1 cellular context compared by ENCODE assay signal in the genomic region with DNA sequence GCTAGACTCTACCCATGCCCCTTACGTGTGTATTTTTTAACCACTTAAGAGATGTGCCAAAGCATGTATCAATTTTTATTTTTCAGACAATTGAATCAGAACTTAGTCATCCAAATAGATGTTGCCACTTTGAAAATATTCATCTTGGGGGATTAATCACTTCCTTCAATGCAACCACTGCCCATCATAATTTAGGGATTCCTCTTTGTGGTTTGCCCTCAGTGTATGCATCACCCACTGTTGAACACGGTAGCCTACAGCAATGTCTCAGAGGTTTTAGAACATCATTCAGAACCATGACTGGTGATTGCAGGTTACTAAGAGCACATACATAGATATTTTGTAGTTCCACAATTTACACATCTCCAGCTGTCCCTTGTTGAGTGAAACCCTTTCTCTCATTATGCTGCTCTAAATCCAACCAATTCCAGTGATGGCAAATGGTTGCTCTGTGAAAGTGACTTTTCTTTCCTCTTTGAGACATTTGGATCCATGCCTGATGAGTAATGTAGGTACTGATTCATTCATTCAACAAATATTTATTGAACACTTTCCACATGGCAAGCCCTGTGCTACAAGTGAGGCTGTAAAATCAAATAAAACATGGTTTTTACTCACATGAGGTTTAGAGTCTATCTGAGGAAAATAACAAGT.
TF ChIP-seq lines count a peak whose summit lies in the region.

No MANE protein-coding gene starts in this region.

TF ChIP-seq in A549, 52 proteins besides CTCF, POLR2A, EP300 and RAD21 (continued from another document):
- TF ChIP-seq, protein P1, sequence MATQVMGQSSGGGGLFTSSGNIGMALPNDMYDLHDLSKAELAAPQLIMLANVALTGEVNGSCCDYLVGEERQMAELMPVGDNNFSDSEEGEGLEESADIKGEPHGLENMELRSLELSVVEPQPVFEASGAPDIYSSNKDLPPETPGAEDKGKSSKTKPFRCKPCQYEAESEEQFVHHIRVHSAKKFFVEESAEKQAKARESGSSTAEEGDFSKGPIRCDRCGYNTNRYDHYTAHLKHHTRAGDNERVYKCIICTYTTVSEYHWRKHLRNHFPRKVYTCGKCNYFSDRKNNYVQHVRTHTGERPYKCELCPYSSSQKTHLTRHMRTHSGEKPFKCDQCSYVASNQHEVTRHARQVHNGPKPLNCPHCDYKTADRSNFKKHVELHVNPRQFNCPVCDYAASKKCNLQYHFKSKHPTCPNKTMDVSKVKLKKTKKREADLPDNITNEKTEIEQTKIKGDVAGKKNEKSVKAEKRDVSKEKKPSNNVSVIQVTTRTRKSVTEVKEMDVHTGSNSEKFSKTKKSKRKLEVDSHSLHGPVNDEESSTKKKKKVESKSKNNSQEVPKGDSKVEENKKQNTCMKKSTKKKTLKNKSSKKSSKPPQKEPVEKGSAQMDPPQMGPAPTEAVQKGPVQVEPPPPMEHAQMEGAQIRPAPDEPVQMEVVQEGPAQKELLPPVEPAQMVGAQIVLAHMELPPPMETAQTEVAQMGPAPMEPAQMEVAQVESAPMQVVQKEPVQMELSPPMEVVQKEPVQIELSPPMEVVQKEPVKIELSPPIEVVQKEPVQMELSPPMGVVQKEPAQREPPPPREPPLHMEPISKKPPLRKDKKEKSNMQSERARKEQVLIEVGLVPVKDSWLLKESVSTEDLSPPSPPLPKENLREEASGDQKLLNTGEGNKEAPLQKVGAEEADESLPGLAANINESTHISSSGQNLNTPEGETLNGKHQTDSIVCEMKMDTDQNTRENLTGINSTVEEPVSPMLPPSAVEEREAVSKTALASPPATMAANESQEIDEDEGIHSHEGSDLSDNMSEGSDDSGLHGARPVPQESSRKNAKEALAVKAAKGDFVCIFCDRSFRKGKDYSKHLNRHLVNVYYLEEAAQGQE (IDR thresholded peaks at IDR 0.05) = no peak
- TF ChIP-seq JUNB (IDR thresholded peaks at IDR 0.05) = peak; percentile 71
